ENCODE assay signal across 14 cellular contexts in the genomic region with DNA sequence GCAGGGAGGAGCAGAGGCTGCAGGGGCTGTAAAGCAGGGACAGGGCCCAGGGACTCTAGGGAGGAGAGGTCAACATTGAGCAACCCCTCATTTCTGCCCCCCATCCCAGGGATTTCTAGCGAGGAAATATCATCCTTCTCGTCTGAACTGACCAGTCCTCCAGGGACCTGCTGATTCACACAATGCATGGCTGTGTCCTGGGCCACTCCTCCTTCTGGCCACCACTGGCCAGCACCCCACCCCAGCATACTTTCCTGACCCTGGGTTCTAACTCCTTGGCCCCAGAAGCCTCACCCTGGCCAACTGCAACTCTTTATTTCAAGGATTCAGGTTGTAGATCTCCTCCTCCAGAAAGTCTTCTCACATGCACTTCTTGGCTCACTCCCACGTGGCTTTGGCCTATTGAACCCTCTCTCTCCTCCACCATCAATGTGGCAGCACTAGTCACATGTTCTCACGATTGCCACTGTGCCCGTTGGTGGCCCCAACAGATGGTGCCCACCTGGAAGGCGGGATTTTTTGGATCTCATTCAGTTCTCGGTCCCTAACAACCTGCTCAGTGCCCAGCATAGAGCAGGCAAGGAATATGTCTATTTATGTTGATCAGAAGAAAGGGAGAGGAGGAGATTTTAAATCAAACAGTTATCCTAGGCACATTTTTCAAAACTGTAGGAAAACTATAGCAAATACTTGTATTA. TPM values are rescaled to one million over a fixed set of nuclear protein-coding genes. Genes with fewer than 3 reads are reported as not detected.
DNase-seq lines count a peak whose midpoint lies in the region; ATAC-seq and TF ChIP-seq lines count a peak whose summit lies in the region.
"Had no signal": no experiment of that assay in that cellular context is flagged by ENCODE, and none has a peak within 500 bp of the region (broad histone marks: within the 10 kb centered on the region; RNA-seq: fewer than 3 reads in every experiment).

No MANE protein-coding gene starts in this region.

- H3K79me1 ChIP-seq in IMR-90 (ENCODE audit: low read depth in 1 of 2, low read length in 2 of 2) (peaks cover 36 to 85% of the 10 kb centered on the region in 2 experiments), mesenchymal stem cell (replicated peaks; ENCODE audit: low read length, poor library complexity, severe bottlenecking) (peaks cover 56% of the 10 kb centered on the region)

- peaks cover 23% of the 10 kb centered on the region for H4K20me1 ChIP-seq in IMR-90 (ENCODE audit: insufficient read depth, low read length)

- H4K8ac ChIP-seq in IMR-90 (ENCODE audit: low read depth in 2 of 2, low read length in 2 of 2) (no peak overlapping the region), mesenchymal stem cell (ENCODE audit: low read length) (peak overlapping the region; percentile 10)

- peaks cover 6% of the 10 kb centered on the region for H3K27me3 Mint-ChIP-seq in activated T-helper 2 cell treated with anti-CD3 and anti-CD28 coated beads, Interferon-gamma antibody, Interleukin-2, Interleukin-4, amounts not matched to agents 10 μg/mL and 5 μg/mL and 100 μg/mL, durations not matched to agents 14 hours and 24 hours and 36 hours (ENCODE audit: low read depth)

- POLR2A ChIA-PET in IMR-90 (lab: Charles Lee; ENCODE audit: unreplicated experiment) = no interaction called here

- no peak for TF ChIP-seq CTCF in IMR-90 (conservative IDR thresholded peaks at IDR 0.05; ENCODE audit: low read depth, low read length)
- peak in 2 of 56 donors; percentile 5 to 15 for TF ChIP-seq CTCF in dorsolateral prefrontal cortex (IDR thresholded peaks at IDR 0.05 in 54 of 56, conservative IDR thresholded peaks at IDR 0.05 in 2 of 56; ENCODE audit: low read depth in 1 of 56, partially characterized antibody in 56 of 56)
- no peak for TF ChIP-seq CTCF in testis (IDR thresholded peaks at IDR 0.05)

- no TSS peak for BruUV-seq in IMR-90 (replicated peaks; lab: Mats Ljungman, UMichigan)

- H3K4me3 ChIP-seq in IMR-90 (ENCODE audit: insufficient read depth, low read depth, low read length) (no peak overlapping the region), dorsolateral prefrontal cortex (no peak overlapping the region), mesenchymal stem cell (ENCODE audit: insufficient read depth in 1 of 2, low read depth in 1 of 2, low read length in 2 of 2) (peak overlapping the region in 1 of 2 experiments; percentile 38), testis (no peak overlapping the region)

- H2AFZ ChIP-seq in IMR-90 (replicated peaks; ENCODE audit: low read length, poor library complexity) (no peak overlapping the region), mesenchymal stem cell (ENCODE audit: low read depth, low read length) (no peak overlapping the region)

- H2AK5ac ChIP-seq in IMR-90 (ENCODE audit: low read depth, low read length) (0 out of 2 replicates have a peak overlapping the region, but pooled peaks have one; percentile 20), mesenchymal stem cell (ENCODE audit: low read length, severe bottlenecking) (no peak overlapping the region)

- no peak overlapping the region for H3K4ac ChIP-seq in IMR-90 (ENCODE audit: low read depth, low read length)
- no peak overlapping the region for H3K4ac ChIP-seq in mesenchymal stem cell (ENCODE audit: low read depth in 1 of 2, low read length in 2 of 2)

- H4K91ac ChIP-seq in IMR-90 (ENCODE audit: insufficient read depth, low read depth, low read length) (no peak overlapping the region), mesenchymal stem cell (ENCODE audit: low read length) (peak overlapping the region; percentile 5)

- H2BK120ac ChIP-seq in IMR-90 (ENCODE audit: low read depth, low read length) (no peak overlapping the region), mesenchymal stem cell (ENCODE audit: low read depth, low read length) (no peak overlapping the region)

- H3K9ac ChIP-seq in IMR-90 (ENCODE audit: low read depth, low read length) = no peak overlapping the region
- peak overlapping the region; percentile 32 for H3K9ac ChIP-seq in mesenchymal stem cell (ENCODE audit: low read length)

- intact Hi-C loops in IMR-90 (cut with micrococcal nuclease) = no loop called here
- intact Hi-C loops in dorsolateral prefrontal cortex (cut with DNase I) = loop anchor here in 1 of 2 donors (5.0 kb wide), 1 partner anchor 34 kb away; no protein-coding TSS in a partner anchor
- intact Hi-C loops in testis (cut with DNase I; ENCODE audit: low total_unique reads) = no loop called here
- intact Hi-C loops in activated T-helper 2 cell treated with anti-CD3 and anti-CD28 coated beads, Interferon-gamma antibody, Interleukin-2, Interleukin-4, amounts not matched to agents 10 μg/mL and 5 μg/mL and 100 μg/mL, durations not matched to agents 14 hours and 24 hours and 36 hours (cut with micrococcal nuclease) = no loop called here

- H2BK20ac ChIP-seq in IMR-90 (ENCODE audit: low read depth, low read length) = no peak overlapping the region; the same call in 1 of the 2 replicates

- peaks cover 20% of the 10 kb centered on the region for H3K9me1 ChIP-seq in IMR-90 (ENCODE audit: insufficient read depth, low read length)

- no peak for TF ChIP-seq RAD21 in IMR-90 (IDR thresholded peaks at IDR 0.05; ENCODE audit: low read length)

- peak overlapping the region; percentile 44 for H2AK9ac ChIP-seq in IMR-90 (replicated peaks; ENCODE audit: low read depth, low read length, poor library complexity)

- CTCF ChIA-PET in IMR-90 (lab: Yijun Ruan, JAX) = no interaction called here

- no peak overlapping the region for H2BK15ac ChIP-seq in IMR-90 (ENCODE audit: low read depth, low read length)
- no peak overlapping the region for H2BK15ac ChIP-seq in mesenchymal stem cell (ENCODE audit: low read depth, poor library complexity, severe bottlenecking)

- ATAC-seq in IMR-90 (ENCODE audit: low read depth) (no peak), HG02852 (IDR thresholded peaks at IDR 0.05; ENCODE audit: unreplicated experiment) (no peak)
- ATAC-seq: activated naive CD4-positive, alpha-beta T cell treated with anti-CD3 and anti-CD28 coated beads, Interleukin-2, amount 50 U/mL, for 72 hours; stimulated activated naive B cell treated with anti-CD40 and anti-IgM and Interleukin-4, amounts not matched to agents 10 μg/mL and 1 μg/mL and 100 μg/mL, for 72 hours had no signal

- H3K27ac ChIP-seq in IMR-90 (ENCODE audit: insufficient read depth, low read length) = no peak overlapping the region
- peak overlapping the region; percentile 65 to 100 (median 95) for H3K27ac ChIP-seq in dorsolateral prefrontal cortex
- H3K27ac ChIP-seq in mesenchymal stem cell (ENCODE audit: low read length, poor library complexity, severe bottlenecking) = no peak overlapping the region
- peak overlapping the region; percentile 88 for H3K27ac ChIP-seq in substantia nigra (ENCODE audit: low read depth, low read length, poor library complexity, severe bottlenecking)
- H3K27ac ChIP-seq in testis = no peak overlapping the region

- no peak overlapping the region for H3K23ac ChIP-seq in IMR-90 (ENCODE audit: low read depth, low read length)
- H3K23ac ChIP-seq in mesenchymal stem cell (ENCODE audit: low read length in 2 of 2) = no peak overlapping the region

- H3K36me3 ChIP-seq in IMR-90 (ENCODE audit: control insufficient read depth, insufficient read depth, low read length) = 0 out of 2 replicates have a peak, but pooled peaks cover 1% of the 10 kb centered on the region
- H3K36me3 ChIP-seq in mesenchymal stem cell (ENCODE audit: control insufficient read depth in 1 of 2, insufficient read depth in 2 of 2, low read depth in 1 of 2, low read length in 2 of 2) = peaks cover 0 to 10% of the 10 kb centered on the region in 2 experiments
- no peaks in the 10 kb centered on the region for H3K36me3 ChIP-seq in testis (ENCODE audit: low read depth, missing control alignments)

- H3K4me1 ChIP-seq in IMR-90 (ENCODE audit: control insufficient read depth, insufficient read depth, low read length) (peaks cover 25% of the 10 kb centered on the region), mesenchymal stem cell (ENCODE audit: control insufficient read depth, insufficient read depth, low read depth, low read length) (peaks cover 35% of the 10 kb centered on the region), testis (peaks cover 11% of the 10 kb centered on the region)

- DNase-seq in IMR-90 = no peak
- DNase-seq in dorsolateral prefrontal cortex = no peak
- no peak for DNase-seq in mesenchymal stem cell
- peak in 8 of 49 donors; percentile 23 to 53 (median 41) for DNase-seq in substantia nigra (lab: John Stamatoyannopoulos, UW)
- DNase-seq in testis = no peak
- no peak for DNase-seq in activated T-helper 2 cell treated with anti-CD3 and anti-CD28 coated beads, Interferon-gamma antibody, Interleukin-2, Interleukin-4, amounts not matched to agents 10 μg/mL and 5 μg/mL and 100 μg/mL, durations not matched to agents 14 hours and 24 hours and 36 hours (ENCODE audit: low spot score)
- no peak for DNase-seq in COLO829 (ENCODE audit: low spot score)
- DNase-seq: activated CD8-positive, alpha-beta memory T cell treated with anti-CD3 and anti-CD28 coated beads, Interleukin-2, amount 50 U/mL, for 4 hours; GF-D8; GOT3; stimulated activated CD4-positive, alpha-beta T cell treated with anti-CD3 and anti-CD28 coated beads, Interleukin-4, amount 100 ng/mL, for 4 hours; stimulated activated naive B cell treated with anti-CD40 and anti-IgM and Interleukin-4, amounts not matched to agents 10 μg/mL and 1 μg/mL and 100 μg/mL, for 72 hours had no signal

- H3K14ac ChIP-seq in IMR-90 (replicated peaks; ENCODE audit: low read depth, low read length) (peak overlapping the region; percentile 29; the same call in 1 of the 2 replicates), mesenchymal stem cell (ENCODE audit: low read length in 2 of 2) (no peak overlapping the region)

- WGBS in IMR-90 (ENCODE audit: extremely low coverage in 2 of 2, insufficient read length in 1 of 2), 2 experiments = 85% methylated on average over 5 of the region's 7 CpGs; no CpG with 5 or more reads in 1 of the 2 experiments
- 69% methylated on average over 7 of the region's 7 CpGs for WGBS in mesenchymal stem cell
- 62 to 76% methylated on average over 7 of the region's 7 CpGs for WGBS in testis, 2 donors

- in situ Hi-C loops in IMR-90 (cut with MboI; ENCODE audit: low sequenced_read_pairs) = no loop called here

- H4K5ac ChIP-seq in IMR-90 (ENCODE audit: low read depth, low read length) = no peak overlapping the region; the same call in 1 of the 2 replicates

- H3K56ac ChIP-seq in IMR-90 (ENCODE audit: extremely low read depth, insufficient read depth, low read length) = no peak overlapping the region

- no peaks in the 10 kb centered on the region for H3K36me3 Mint-ChIP-seq in activated T-helper 2 cell treated with anti-CD3 and anti-CD28 coated beads, Interferon-gamma antibody, Interleukin-2, Interleukin-4, amounts not matched to agents 10 μg/mL and 5 μg/mL and 100 μg/mL, durations not matched to agents 14 hours and 24 hours and 36 hours (ENCODE audit: low read depth)
- H3K36me3 Mint-ChIP-seq: activated naive CD4-positive, alpha-beta T cell treated with anti-CD3 and anti-CD28 coated beads, Interleukin-2, amount 50 U/mL, for 72 hours; stimulated activated naive B cell treated with anti-CD40 and anti-IgM and Interleukin-4, amounts not matched to agents 10 μg/mL and 1 μg/mL and 100 μg/mL, for 72 hours had no signal

- H3K4me2 ChIP-seq in IMR-90 (ENCODE audit: low read depth, low read length) (no peak overlapping the region), mesenchymal stem cell (ENCODE audit: low read length, poor library complexity, severe bottlenecking) (no peak overlapping the region)

- dilution Hi-C loops in IMR-90 (cut with HindIII; ENCODE audit: low sequenced_read_pairs, unreplicated experiment) = no loop called here

- no peaks in the 10 kb centered on the region for H3K4me1 Mint-ChIP-seq in activated T-helper 2 cell treated with anti-CD3 and anti-CD28 coated beads, Interferon-gamma antibody, Interleukin-2, Interleukin-4, amounts not matched to agents 10 μg/mL and 5 μg/mL and 100 μg/mL, durations not matched to agents 14 hours and 24 hours and 36 hours (ENCODE audit: low read depth)
- H3K4me1 Mint-ChIP-seq: stimulated activated naive B cell treated with anti-CD40 and anti-IgM and Interleukin-4, amounts not matched to agents 10 μg/mL and 1 μg/mL and 100 μg/mL, for 72 hours had no signal

- H3K27ac Mint-ChIP-seq in activated T-helper 2 cell treated with anti-CD3 and anti-CD28 coated beads, Interferon-gamma antibody, Interleukin-2, Interleukin-4, amounts not matched to agents 10 μg/mL and 5 μg/mL and 100 μg/mL, durations not matched to agents 14 hours and 24 hours and 36 hours = no peak overlapping the region
- H3K27ac Mint-ChIP-seq: stimulated activated naive B cell treated with anti-CD40 and anti-IgM and Interleukin-4, amounts not matched to agents 10 μg/mL and 1 μg/mL and 100 μg/mL, for 72 hours had no signal

- no peaks in the 10 kb centered on the region for H3K9me3 ChIP-seq in IMR-90 (ENCODE audit: control insufficient read depth, insufficient read depth, low read length)
- no peaks in the 10 kb centered on the region for H3K9me3 ChIP-seq in mesenchymal stem cell (ENCODE audit: control insufficient read depth, low read length)
- no peaks in the 10 kb centered on the region for H3K9me3 ChIP-seq in testis

- H3K18ac ChIP-seq in IMR-90 (ENCODE audit: low read depth, low read length) (no peak overlapping the region), mesenchymal stem cell (ENCODE audit: low read depth in 1 of 2, low read length in 2 of 2) (peak overlapping the region; percentile 8 to 72)

- no peak overlapping the region for H2BK12ac ChIP-seq in mesenchymal stem cell (ENCODE audit: low read length in 2 of 2)

- H3K27me3 ChIP-seq in IMR-90 (ENCODE audit: control insufficient read depth, insufficient read depth, low read length) (no peaks in the 10 kb centered on the region), dorsolateral prefrontal cortex (no peaks in the 10 kb centered on the region), mesenchymal stem cell (ENCODE audit: control insufficient read depth in 1 of 2, insufficient read depth in 1 of 2, low read length in 2 of 2) (no peaks in the 10 kb centered on the region), testis (no peaks in the 10 kb centered on the region)

- no peak overlapping the region for H2BK5ac ChIP-seq in IMR-90 (ENCODE audit: low read depth, low read length, poor library complexity, severe bottlenecking)
- H2BK5ac ChIP-seq in mesenchymal stem cell (ENCODE audit: low read depth, low read length, poor library complexity, severe bottlenecking) = no peak overlapping the region

- H3K9me3 Mint-ChIP-seq in activated T-helper 2 cell treated with anti-CD3 and anti-CD28 coated beads, Interferon-gamma antibody, Interleukin-2, Interleukin-4, amounts not matched to agents 10 μg/mL and 5 μg/mL and 100 μg/mL, durations not matched to agents 14 hours and 24 hours and 36 hours = no peaks in the 10 kb centered on the region
- H3K9me3 Mint-ChIP-seq: activated naive CD4-positive, alpha-beta T cell treated with anti-CD3 and anti-CD28 coated beads, Interleukin-2, amount 50 U/mL, for 72 hours; stimulated activated naive B cell treated with anti-CD40 and anti-IgM and Interleukin-4, amounts not matched to agents 10 μg/mL and 1 μg/mL and 100 μg/mL, for 72 hours had no signal

- no peak for TF ChIP-seq POLR2A in IMR-90 (IDR thresholded peaks at IDR 0.05; ENCODE audit: low read depth, low read length)
- no peak for TF ChIP-seq POLR2A in testis (IDR thresholded peaks at IDR 0.05)

- H3K4me3 Mint-ChIP-seq in activated T-helper 2 cell treated with anti-CD3 and anti-CD28 coated beads, Interferon-gamma antibody, Interleukin-2, Interleukin-4, amounts not matched to agents 10 μg/mL and 5 μg/mL and 100 μg/mL, durations not matched to agents 14 hours and 24 hours and 36 hours (ENCODE audit: low read depth) = no peak overlapping the region
- H3K4me3 Mint-ChIP-seq: stimulated activated naive B cell treated with anti-CD40 and anti-IgM and Interleukin-4, amounts not matched to agents 10 μg/mL and 1 μg/mL and 100 μg/mL, for 72 hours had no signal

RNA-seq across cellular contexts. Expression of a gene that starts 41.5 kb away (rescaled TPM):
- 4.1 and 4.2 TPM in 2 replicates for total RNA-seq in IMR-90 (2012; rRNA removed)
- polyA plus RNA-seq in IMR-90 (2012; rRNA removed) = 21.2 and 22.6 TPM in 2 replicates
- polyA plus RNA-seq in IMR-90 (2012; cell fraction: cytosol; rRNA removed) = 16.0 and 18.8 TPM in 2 replicates
- 69.3 and 81.4 TPM in 2 replicates for polyA plus RNA-seq in IMR-90 (2012; cell fraction: nucleus; rRNA removed; ENCODE audit: low replicate concordance)
- 100 to 1,000 TPM in 1 of 120 experiments, 10 to 100 TPM in 119; 17.3 to 105 (median 33.6) TPM for total RNA-seq in dorsolateral prefrontal cortex
- polyA plus RNA-seq in mesenchymal stem cell (2013, experiment 1 of 2) = 23.1 TPM
- 22.1 TPM for polyA plus RNA-seq in mesenchymal stem cell (2013, experiment 2 of 2)
- 1 to 10 TPM; 6.5 to 8.6 TPM for total RNA-seq in testis
- polyA plus RNA-seq in testis (ENCODE audit: insufficient read depth, low read depth, low replicate concordance) = 13.3 TPM
- 0.30 and 0.34 TPM in 2 replicates for total RNA-seq in activated T-helper 2 cell treated with anti-CD3 and anti-CD28 coated beads, Interferon-gamma antibody, Interleukin-2, Interleukin-4, amounts not matched to agents 10 μg/mL and 5 μg/mL and 100 μg/mL, durations not matched to agents 14 hours and 24 hours and 36 hours

Comparison
In these comparisons a context has a peak if more than half of its experiments do, and no peak if none do; other contexts are left out.
1. H3K27ac ChIP-seq: peak in dorsolateral prefrontal cortex (59 of 59) and substantia nigra (single experiment); none in IMR-90 (single experiment), mesenchymal stem cell (single experiment) and testis (0 of 2).